19 cellular contexts compared by ENCODE assay signal in genomic region chr10:92157374-92157773, GRCh38.
"Had no signal": no experiment of that assay in that cellular context is flagged by ENCODE, and none has a peak within 500 bp of the region (broad histone marks: within the 10 kb centered on the region; RNA-seq: fewer than 3 reads in every experiment).

No MANE protein-coding gene starts in this region.

- FAIRE-seq: urothelium cell line had no signal

- H3K4me1 Mint-ChIP-seq: activated naive CD4-positive, alpha-beta T cell treated with anti-CD3 and anti-CD28 coated beads, Interleukin-2, amount 10 ng/mL, durations not matched to agents 7 days and 5 days; neural progenitor cell had no signal

- H3K27me3 Mint-ChIP-seq: activated naive CD4-positive, alpha-beta T cell treated with anti-CD3 and anti-CD28 coated beads, Interleukin-2, amount 10 ng/mL, durations not matched to agents 7 days and 5 days had no signal

- H3K9ac ChIP-seq: neural progenitor cell had no signal

- H2AFZ ChIP-seq: neural progenitor cell had no signal

- H3K4me1 ChIP-seq: colonic mucosa, neural progenitor cell, thyroid gland had no signal

- H3K4me3 ChIP-seq: adrenal gland, colonic mucosa, esophagus muscularis mucosa, lung, neural progenitor cell, sigmoid colon, thyroid gland had no signal

- H3K36me3 ChIP-seq: adrenal gland, colonic mucosa, esophagus muscularis mucosa, neural progenitor cell, sigmoid colon, thyroid gland had no signal

- ATAC-seq: left colon; stimulated activated effector memory CD8-positive, alpha-beta T cell treated with anti-CD3 and anti-CD28 coated beads, Interleukin-12 subunit alpha, Interleukin-12 subunit beta, amount 100 ng/mL, for 72 hours had no signal

- H3K27me3 ChIP-seq: adrenal gland, colonic mucosa, esophagus muscularis mucosa, neural progenitor cell, sigmoid colon, thyroid gland had no signal

- H3K9me3 ChIP-seq: adrenal gland, colonic mucosa, esophagus muscularis mucosa, sigmoid colon, thyroid gland had no signal

- H3K27ac Mint-ChIP-seq: activated naive CD4-positive, alpha-beta T cell treated with anti-CD3 and anti-CD28 coated beads, Interleukin-2, amount 10 ng/mL, durations not matched to agents 7 days and 5 days; neural progenitor cell; stimulated activated effector memory CD8-positive, alpha-beta T cell treated with anti-CD3 and anti-CD28 coated beads, Interleukin-12 subunit alpha, Interleukin-12 subunit beta, amount 100 ng/mL, for 72 hours had no signal

- H3K4me2 ChIP-seq: neural progenitor cell had no signal

- H3K27ac ChIP-seq: colonic mucosa, esophagus muscularis mucosa, neural progenitor cell, sigmoid colon, thyroid gland had no signal

- DNase-seq: activated CD4-positive, alpha-beta T cell treated with anti-CD3 and anti-CD28 coated beads, Interleukin-2, amount 50 U/mL, for 4 hours; activated CD4-positive, CD25-positive, alpha-beta regulatory T cell treated with anti-CD3 and anti-CD28 coated beads, Interleukin-2, amount 50 U/mL, for 72 hours; activated naive CD4-positive, alpha-beta T cell treated with anti-CD3 and anti-CD28 coated beads, Interleukin-2, amount 10 ng/mL, durations not matched to agents 7 days and 5 days; activated T-cell treated with anti-CD3 and anti-CD28 coated beads, Interleukin-2, amount 50 U/mL, for 1 hour; adrenal gland; caudate nucleus; colonic mucosa; head of caudate nucleus; left colon; sigmoid colon; stimulated activated CD4-positive, alpha-beta T cell treated with anti-CD3 and anti-CD28 coated beads, Interleukin-1b, Interleukin-23, amount 100 ng/mL, for 48 hours; T-helper 1 cell; T1000; thyroid gland had no signal

- H3K36me3 Mint-ChIP-seq: activated naive CD4-positive, alpha-beta T cell treated with anti-CD3 and anti-CD28 coated beads, Interleukin-2, amount 10 ng/mL, durations not matched to agents 7 days and 5 days; neural progenitor cell; stimulated activated effector memory CD8-positive, alpha-beta T cell treated with anti-CD3 and anti-CD28 coated beads, Interleukin-12 subunit alpha, Interleukin-12 subunit beta, amount 100 ng/mL, for 72 hours had no signal

- H3K4me3 Mint-ChIP-seq: activated naive CD4-positive, alpha-beta T cell treated with anti-CD3 and anti-CD28 coated beads, Interleukin-2, amount 10 ng/mL, durations not matched to agents 7 days and 5 days; neural progenitor cell; stimulated activated effector memory CD8-positive, alpha-beta T cell treated with anti-CD3 and anti-CD28 coated beads, Interleukin-12 subunit alpha, Interleukin-12 subunit beta, amount 100 ng/mL, for 72 hours had no signal

- H3K9me3 Mint-ChIP-seq: activated naive CD4-positive, alpha-beta T cell treated with anti-CD3 and anti-CD28 coated beads, Interleukin-2, amount 10 ng/mL, durations not matched to agents 7 days and 5 days; neural progenitor cell; stimulated activated effector memory CD8-positive, alpha-beta T cell treated with anti-CD3 and anti-CD28 coated beads, Interleukin-12 subunit alpha, Interleukin-12 subunit beta, amount 100 ng/mL, for 72 hours had no signal
